15 cellular contexts compared by ENCODE assay signal in the genomic region with DNA sequence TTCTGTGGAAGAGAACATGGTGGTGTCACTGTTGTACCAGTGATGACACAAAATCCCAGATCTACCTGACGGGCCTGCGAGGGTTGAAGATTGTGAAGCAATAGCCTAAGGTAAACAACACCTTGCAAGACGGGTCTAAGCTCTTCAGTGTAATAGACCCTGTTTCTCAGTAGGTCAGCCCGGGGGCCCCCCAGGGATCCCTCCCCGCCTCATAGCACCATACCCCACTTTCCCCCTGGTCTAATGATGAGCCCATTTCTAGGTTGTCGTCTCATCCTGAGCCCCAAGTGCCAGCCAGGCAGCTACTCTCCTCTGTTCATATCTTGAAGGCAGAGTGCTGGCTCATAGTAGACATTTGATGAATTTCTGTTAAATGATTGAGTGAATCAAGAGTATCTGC. TPM values are rescaled to one million over a fixed set of nuclear protein-coding genes. Genes with fewer than 3 reads are reported as not detected.
DNase-seq lines count a peak whose midpoint lies in the region; FAIRE-seq and TF ChIP-seq lines count a peak whose summit lies in the region.
"Had no signal": no experiment of that assay in that cellular context is flagged by ENCODE, and none has a peak within 500 bp of the region (broad histone marks: within the 10 kb centered on the region; RNA-seq: fewer than 3 reads in every experiment).

No MANE protein-coding gene starts in this region.

- FAIRE-seq in astrocyte (lab: Jason Lieb, UNC): no peak

- H3K4me3 ChIP-seq in astrocyte (ENCODE audit: insufficient read depth, low read depth, low read length): no peak overlapping the region
- H3K4me3 ChIP-seq in neutrophil (ENCODE audit: low read depth in 1 of 2, low read length in 1 of 2): peak overlapping the region; percentile 89 to 90

- CTCF ChIA-PET in Calu3 (lab: Charles Lee): no interaction called here

- H3K4me2 ChIP-seq in astrocyte (ENCODE audit: low read length): no peak overlapping the region

- no peaks in the 10 kb centered on the region for H3K27me3 Mint-ChIP-seq in activated naive CD4-positive, alpha-beta T cell treated with anti-CD3 and anti-CD28 coated beads, Interleukin-2, amount 50 U/mL, for 24 hours
- H3K27me3 Mint-ChIP-seq in Calu3 (ENCODE audit: unreplicated experiment) (no peaks in the 10 kb centered on the region), astrocyte (ENCODE audit: low read depth, unreplicated experiment) (peaks cover 2% of the 10 kb centered on the region)
- H3K27me3 Mint-ChIP-seq: CD4-positive, alpha-beta memory T cell had no signal

- no peaks in the 10 kb centered on the region for H3K79me2 ChIP-seq in astrocyte (ENCODE audit: insufficient read depth, low read length)

- no peak overlapping the region for H3K4me3 Mint-ChIP-seq in activated naive CD4-positive, alpha-beta T cell treated with anti-CD3 and anti-CD28 coated beads, Interleukin-2, amount 50 U/mL, for 24 hours
- H3K4me3 Mint-ChIP-seq in Calu3 (ENCODE audit: low read depth, unreplicated experiment): no peak overlapping the region
- no peak overlapping the region for H3K4me3 Mint-ChIP-seq in astrocyte (ENCODE audit: unreplicated experiment)

- no peak overlapping the region for H3K9ac ChIP-seq in astrocyte (ENCODE audit: low read length)

- H2AFZ ChIP-seq in astrocyte (ENCODE audit: low read depth, low read length): no peak overlapping the region

- H3K36me3 ChIP-seq in astrocyte (ENCODE audit: insufficient read depth, low read length): no peaks in the 10 kb centered on the region
- H3K36me3 ChIP-seq in neutrophil: peaks cover 30% of the 10 kb centered on the region

- no peaks in the 10 kb centered on the region for H4K20me1 ChIP-seq in astrocyte (ENCODE audit: insufficient read depth, low read length)

- TF ChIP-seq CTCF in Calu3 (IDR thresholded peaks at IDR 0.05; ENCODE audit: unreplicated experiment) (no peak), astrocyte (IDR thresholded peaks at IDR 0.05; ENCODE audit: insufficient read depth, low read depth, low read length) (no peak), neutrophil (IDR thresholded peaks at IDR 0.05) (no peak)

- H3K9me3 ChIP-seq in astrocyte (ENCODE audit: insufficient read depth, low read depth, low read length) (no peaks in the 10 kb centered on the region), neutrophil (no peaks in the 10 kb centered on the region)

- H3K36me3 Mint-ChIP-seq in activated naive CD4-positive, alpha-beta T cell treated with anti-CD3 and anti-CD28 coated beads, Interleukin-2, amount 50 U/mL, for 24 hours: peaks cover 19% of the 10 kb centered on the region
- H3K36me3 Mint-ChIP-seq in Calu3 (ENCODE audit: insufficient read depth, unreplicated experiment) (peaks cover 58% of the 10 kb centered on the region), astrocyte (ENCODE audit: low read depth, unreplicated experiment) (peaks cover 4% of the 10 kb centered on the region)

- no peaks in the 10 kb centered on the region for H3K9me3 Mint-ChIP-seq in activated naive CD4-positive, alpha-beta T cell treated with anti-CD3 and anti-CD28 coated beads, Interleukin-2, amount 50 U/mL, for 24 hours
- H3K9me3 Mint-ChIP-seq in Calu3 (ENCODE audit: low read depth, unreplicated experiment) (no peaks in the 10 kb centered on the region), astrocyte (ENCODE audit: unreplicated experiment) (peaks cover 3% of the 10 kb centered on the region)

- intact Hi-C loops in Calu3 (cut with micrococcal nuclease; ENCODE audit: unreplicated experiment): no loop called here

- no peaks in the 10 kb centered on the region for H3K27me3 ChIP-seq in astrocyte (ENCODE audit: insufficient read depth, low read length)
- H3K27me3 ChIP-seq in neutrophil: no peaks in the 10 kb centered on the region

- H3K27ac ChIP-seq in astrocyte (ENCODE audit: low read depth, low read length) (no peak overlapping the region), neutrophil (peak overlapping the region; percentile 92)

- H3K27ac Mint-ChIP-seq in activated naive CD4-positive, alpha-beta T cell treated with anti-CD3 and anti-CD28 coated beads, Interleukin-2, amount 50 U/mL, for 24 hours: peak overlapping the region; percentile 19
- H3K27ac Mint-ChIP-seq in Calu3 (ENCODE audit: unreplicated experiment): peak overlapping the region; percentile 98
- peak overlapping the region; percentile 4 for H3K27ac Mint-ChIP-seq in astrocyte (ENCODE audit: unreplicated experiment)

- BruUV-seq in Calu3 (replicated peaks; lab: Mats Ljungman, UMichigan): no TSS peak

- peaks cover 42% of the 10 kb centered on the region for H3K4me1 Mint-ChIP-seq in activated naive CD4-positive, alpha-beta T cell treated with anti-CD3 and anti-CD28 coated beads, Interleukin-2, amount 50 U/mL, for 24 hours
- H3K4me1 Mint-ChIP-seq in Calu3 (ENCODE audit: low read depth, unreplicated experiment) (peaks cover 37% of the 10 kb centered on the region), astrocyte (ENCODE audit: low read depth, unreplicated experiment) (peaks cover 21% of the 10 kb centered on the region)

- DNase-seq in activated naive CD4-positive, alpha-beta T cell treated with anti-CD3 and anti-CD28 coated beads, Interleukin-2, amount 50 U/mL, for 16 hours: no peak
- no peak for DNase-seq in Calu3
- no peak for DNase-seq in astrocyte (ENCODE audit: low read depth)
- DNase-seq in nucleus accumbens (lab: John Stamatoyannopoulos, UW): no peak
- no peak for DNase-seq in SHP77 treated with DMSO at 0.1 percent for 48 hours (lab: John Stamatoyannopoulos, UW)
- DNase-seq: CD4-positive, alpha-beta memory T cell; DMS 273 treated with DMSO at 0.1 percent for 48 hours; GOT3; MM.1S; NCI-H187 treated with DMSO at 0.1 percent for 48 hours; NCI-H2171; NCI-H82 had no signal

- H3K4me1 ChIP-seq in astrocyte (ENCODE audit: insufficient read depth, low read length): peaks cover 15% of the 10 kb centered on the region
- peaks cover 53 to 54% of the 10 kb centered on the region in 2 experiments for H3K4me1 ChIP-seq in neutrophil (ENCODE audit: control insufficient read depth in 1 of 2, insufficient read depth in 1 of 2, low read depth in 1 of 2, low read length in 1 of 2)

RNA-seq across cellular contexts. Expression of gene ACTR3C, which starts 2.6 kb away (rescaled TPM):
- total RNA-seq in Calu3 (2022) (22.8 and 26.0 TPM in 2 replicates), astrocyte (0.25 TPM in 1 of 2 replicates, not detected in the other)
- total RNA-seq: NCI-H460 had no signal

RNA-seq across cellular contexts. Expression of gene LRRC61, which starts 2.7 kb away (rescaled TPM):
- total RNA-seq in Calu3 (2022): 14.6 and 22.5 TPM in 2 replicates
- total RNA-seq in astrocyte: 0.24 and 0.45 TPM in 2 replicates

RNA-seq across cellular contexts. Expression of gene RARRES2, which starts 15.5 kb away (rescaled TPM):
- total RNA-seq in Calu3 (2022) (9.1 and 13.0 TPM in 2 replicates), astrocyte (19.4 and 21.7 TPM in 2 replicates)
- total RNA-seq: CD4-positive, alpha-beta memory T cell; NCI-H460 had no signal

RNA-seq across cellular contexts. Expression of gene REPIN1, which starts 42.7 kb away (rescaled TPM):
- total RNA-seq in Calu3 (2022) (185 and 189 TPM in 2 replicates), astrocyte (80.1 and 95.3 TPM in 2 replicates)

RNA-seq across cellular contexts. Expression of gene ZNF775, which starts 53.2 kb away (rescaled TPM):
- total RNA-seq in Calu3 (2022): 5.3 and 5.8 TPM in 2 replicates
- 6.4 and 6.5 TPM in 2 replicates for total RNA-seq in astrocyte

Comparison
In these comparisons a context has a peak if more than half of its experiments do, and no peak if none do; other contexts are left out.
1. H3K27ac Mint-ChIP-seq: peak in every context shown above with its lines; median percentile 98 in Calu3; 19 in activated naive CD4-positive, alpha-beta T cell treated with anti-CD3 and anti-CD28 coated beads, Interleukin-2, amount 50 U/mL, for 24 hours; 4 in astrocyte.
2. RNA of gene ACTR3C, which starts 2.6 kb away (total RNA-seq): 22.8 to 26.0 TPM in Calu3; 0.25 TPM in astrocyte; every median in the first group is over 10 times any median in the second.
3. RNA of gene LRRC61, which starts 2.7 kb away (total RNA-seq): 14.6 to 22.5 TPM in Calu3; 0.24 to 0.45 TPM in astrocyte; every median in the first group is over 10 times any median in the second.